13 cellular contexts compared by ENCODE assay signal in genomic region chr6:136607204-136607931, GRCh38. TPM values are rescaled to one million over a fixed set of nuclear protein-coding genes. Genes with fewer than 3 reads are reported as not detected.
DNase-seq lines count a peak whose midpoint lies in the region; ATAC-seq and TF ChIP-seq lines count a peak whose summit lies in the region.
"Had no signal": no experiment of that assay in that cellular context is flagged by ENCODE, and none has a peak within 500 bp of the region (broad histone marks: within the 10 kb centered on the region; RNA-seq: fewer than 3 reads in every experiment).

No MANE protein-coding gene starts in this region.

- no peak for ATAC-seq in activated T-helper 17 cell treated with anti-CD3 and anti-CD28 coated beads, Interleukin-2, amount 50 U/mL, for 72 hours (replicated peaks)
- ATAC-seq in right lobe of liver (peak in 3 of 4 donors; percentile 41 to 64 (median 41)), HG02973 (IDR thresholded peaks at IDR 0.05; ENCODE audit: unreplicated experiment) (no peak)

- intact Hi-C loops in right lobe of liver (cut with DNase I), result no loop called here

- peaks cover 0 to 8% (median 3%) of the 10 kb centered on the region in 4 donors for H3K4me1 ChIP-seq in right lobe of liver
- H3K4me1 ChIP-seq: psoas muscle had no signal

- peak; percentile 69 for DNase-seq in DMS53 treated with DMSO at 0.1 percent for 48 hours (lab: John Stamatoyannopoulos, UW; ENCODE audit: unreplicated experiment)
- DNase-seq in NCI-H146 treated with DMSO at 0.1 percent for 48 hours (lab: John Stamatoyannopoulos, UW; ENCODE audit: unreplicated experiment), result peak; percentile 100
- no peak for DNase-seq in right lobe of liver
- no peak for DNase-seq in ureter (ENCODE audit: low spot score)
- DNase-seq in glutamatergic neuron, result no peak
- DNase-seq in hippocampal formation (lab: John Stamatoyannopoulos, UW), result no peak

- TF ChIP-seq CTCF in right lobe of liver (IDR thresholded peaks at IDR 0.05) (no peak), glutamatergic neuron (IDR thresholded peaks at IDR 0.05; ENCODE audit: partially characterized antibody, unreplicated experiment) (no peak)

- H3K9me3 ChIP-seq in right lobe of liver, result no peaks in the 10 kb centered on the region
- H3K9me3 ChIP-seq: psoas muscle, SJCRH30 had no signal

- peak overlapping the region; percentile 7 for H3K4me3 Mint-ChIP-seq in activated T-helper 17 cell treated with anti-CD3 and anti-CD28 coated beads, Interleukin-2, amount 50 U/mL, for 72 hours
- no peak overlapping the region for H3K4me3 Mint-ChIP-seq in glutamatergic neuron (ENCODE audit: unreplicated experiment)
- H3K4me3 Mint-ChIP-seq: activated B cell treated with CpG ODN at 0.5 μM for 24 hours; CD4-positive, alpha-beta memory T cell; stimulated activated naive CD8-positive, alpha-beta T cell treated with anti-CD3 and anti-CD28 coated beads, Interleukin-15, Interleukin-2, amounts not matched to agents 100 ng/mL and 50 ng/mL, for 24 hours had no signal

- H3K27ac Mint-ChIP-seq in activated T-helper 17 cell treated with anti-CD3 and anti-CD28 coated beads, Interleukin-2, amount 50 U/mL, for 72 hours, result no peak overlapping the region
- H3K27ac Mint-ChIP-seq in glutamatergic neuron (ENCODE audit: unreplicated experiment), result no peak overlapping the region
- H3K27ac Mint-ChIP-seq: activated B cell treated with CpG ODN at 0.5 μM for 24 hours; stimulated activated naive CD8-positive, alpha-beta T cell treated with anti-CD3 and anti-CD28 coated beads, Interleukin-15, Interleukin-2, amounts not matched to agents 100 ng/mL and 50 ng/mL, for 24 hours had no signal

- no peak overlapping the region for H3K27ac ChIP-seq in right lobe of liver
- H3K27ac ChIP-seq: psoas muscle, SJCRH30 had no signal

- H3K36me3 ChIP-seq in right lobe of liver, result no peaks in the 10 kb centered on the region

- no peaks in the 10 kb centered on the region for H3K27me3 ChIP-seq in right lobe of liver
- H3K27me3 ChIP-seq: SJCRH30 had no signal

- H3K4me3 ChIP-seq in right lobe of liver, result no peak overlapping the region
- H3K4me3 ChIP-seq: psoas muscle, SJCRH30 had no signal

- H3K9me3 Mint-ChIP-seq in activated T-helper 17 cell treated with anti-CD3 and anti-CD28 coated beads, Interleukin-2, amount 50 U/mL, for 72 hours, result no peaks in the 10 kb centered on the region
- peaks cover 5% of the 10 kb centered on the region for H3K9me3 Mint-ChIP-seq in glutamatergic neuron (ENCODE audit: unreplicated experiment)
- H3K9me3 Mint-ChIP-seq: activated B cell treated with CpG ODN at 0.5 μM for 24 hours; CD4-positive, alpha-beta memory T cell; stimulated activated naive CD8-positive, alpha-beta T cell treated with anti-CD3 and anti-CD28 coated beads, Interleukin-15, Interleukin-2, amounts not matched to agents 100 ng/mL and 50 ng/mL, for 24 hours had no signal

- H3K4me1 Mint-ChIP-seq in activated T-helper 17 cell treated with anti-CD3 and anti-CD28 coated beads, Interleukin-2, amount 50 U/mL, for 72 hours, result peaks cover 24% of the 10 kb centered on the region
- H3K4me1 Mint-ChIP-seq in glutamatergic neuron (ENCODE audit: low read depth, unreplicated experiment), result peaks cover 1% of the 10 kb centered on the region

- no peak for TF ChIP-seq POLR2A in right lobe of liver (IDR thresholded peaks at IDR 0.05)

- 50% methylated on average over 3 of the region's 3 CpGs for whole genome bisulfite sequencing in right lobe of liver (ENCODE audit: insufficient coverage, low coverage, low lambda C conversion rate, missing lambda C conversion rate)

- H3K27me3 Mint-ChIP-seq in activated T-helper 17 cell treated with anti-CD3 and anti-CD28 coated beads, Interleukin-2, amount 50 U/mL, for 72 hours, result no peaks in the 10 kb centered on the region
- no peaks in the 10 kb centered on the region for H3K27me3 Mint-ChIP-seq in glutamatergic neuron (ENCODE audit: unreplicated experiment)
- H3K27me3 Mint-ChIP-seq: activated B cell treated with CpG ODN at 0.5 μM for 24 hours; CD4-positive, alpha-beta memory T cell; stimulated activated naive CD8-positive, alpha-beta T cell treated with anti-CD3 and anti-CD28 coated beads, Interleukin-15, Interleukin-2, amounts not matched to agents 100 ng/mL and 50 ng/mL, for 24 hours had no signal

- H3K36me3 Mint-ChIP-seq in activated T-helper 17 cell treated with anti-CD3 and anti-CD28 coated beads, Interleukin-2, amount 50 U/mL, for 72 hours (ENCODE audit: low read depth), result peaks cover 86% of the 10 kb centered on the region
- no peaks in the 10 kb centered on the region for H3K36me3 Mint-ChIP-seq in glutamatergic neuron (ENCODE audit: unreplicated experiment)

RNA-seq across cellular contexts. Expression of gene MAP7, which starts 57.1 kb away (rescaled TPM):
- total RNA-seq in activated T-helper 17 cell treated with anti-CD3 and anti-CD28 coated beads, Interleukin-2, amount 50 U/mL, for 72 hours, result 1 to 10 TPM in 1 of 2 donors, under 1 TPM in 1; 0.76 to 1.2 TPM
- total RNA-seq in right lobe of liver, result 10 to 100 TPM; 14.8 to 20.9 (median 17.9) TPM
- 37.0 TPM for total RNA-seq in ureter
- total RNA-seq in glutamatergic neuron (ENCODE audit: unreplicated experiment), result 2.2 TPM

Comparison
In these comparisons a context has a peak if more than half of its experiments do, and no peak if none do; other contexts are left out.
1. DNase-seq: peak in DMS53 treated with DMSO at 0.1 percent for 48 hours (single experiment) and NCI-H146 treated with DMSO at 0.1 percent for 48 hours (single experiment); none in right lobe of liver (0 of 3), ureter (single experiment), glutamatergic neuron (single experiment) and hippocampal formation (0 of 2).
2. ATAC-seq: peak in right lobe of liver (3 of 4); none in activated T-helper 17 cell treated with anti-CD3 and anti-CD28 coated beads, Interleukin-2, amount 50 U/mL, for 72 hours (single experiment) and HG02973 (single experiment).